8 cellular contexts compared by ENCODE assay signal in genomic region chr1:226309398-226310122, GRCh38. TPM values are rescaled to one million over a fixed set of nuclear protein-coding genes. Genes with fewer than 3 reads are reported as not detected.
DNase-seq lines count a peak whose midpoint lies in the region; ATAC-seq and TF ChIP-seq lines count a peak whose summit lies in the region.

No MANE protein-coding gene starts in this region.

- no peak for DNase-seq in activated naive CD4-positive, alpha-beta T cell treated with anti-CD3 and anti-CD28 coated beads, Interleukin-2, amount 10 ng/mL, durations not matched to agents 7 days and 5 days
- DNase-seq in activated naive CD4-positive, alpha-beta T cell treated with Interleukin-2 at 50 U/mL for 16 hours, result no peak
- DNase-seq in cardiac fibroblast (ENCODE audit: low read depth in 2 of 2) (peak in 1 of 2 donors; percentile 16), left lobe of liver (ENCODE audit: low spot score) (no peak)
- no peak for DNase-seq in stimulated activated naive B cell treated with anti-CD40 and anti-IgM and Interleukin-4, amounts not matched to agents 10 μg/mL and 1 μg/mL and 100 μg/mL, for 72 hours

- peaks cover 49% of the 10 kb centered on the region for H3K4me1 ChIP-seq in OCI-LY1 (ENCODE audit: insufficient read depth, low read length, severe bottlenecking)

- peaks cover 2% of the 10 kb centered on the region for H3K36me3 Mint-ChIP-seq in activated naive CD4-positive, alpha-beta T cell treated with anti-CD3 and anti-CD28 coated beads, Interleukin-2, amount 10 ng/mL, durations not matched to agents 7 days and 5 days
- H3K36me3 Mint-ChIP-seq in stimulated activated naive B cell treated with anti-CD40 and anti-IgM and Interleukin-4, amounts not matched to agents 10 μg/mL and 1 μg/mL and 100 μg/mL, for 72 hours, result no peaks in the 10 kb centered on the region

- peak overlapping the region; percentile 50 for H3K27ac Mint-ChIP-seq in activated naive CD4-positive, alpha-beta T cell treated with anti-CD3 and anti-CD28 coated beads, Interleukin-2, amount 10 ng/mL, durations not matched to agents 7 days and 5 days
- H3K27ac Mint-ChIP-seq in stimulated activated naive B cell treated with anti-CD40 and anti-IgM and Interleukin-4, amounts not matched to agents 10 μg/mL and 1 μg/mL and 100 μg/mL, for 72 hours, result peak overlapping the region; percentile 25

- peak overlapping the region; percentile 99 for H3K4me3 ChIP-seq in OCI-LY1 (ENCODE audit: low read depth, low read length, poor library complexity, severe bottlenecking)
- H3K4me3 ChIP-seq in cardiac fibroblast (replicated peaks in 1 of 2; ENCODE audit: low read depth in 2 of 2, low read length in 2 of 2), result peak overlapping the region; percentile 59 to 79

- no peaks in the 10 kb centered on the region; the same call in 1 of the 2 replicates for H3K36me3 ChIP-seq in OCI-LY1 (ENCODE audit: insufficient read depth, low read length)

- no peak overlapping the region for H3K27ac ChIP-seq in OCI-LY1 (ENCODE audit: low read depth, low read length, poor library complexity, severe bottlenecking)

- H3K4me2 ChIP-seq in OCI-LY1 (ENCODE audit: low read length), result peak overlapping the region; percentile 96

- CTCF ChIA-PET in activated naive CD4-positive, alpha-beta T cell treated with anti-CD3 and anti-CD28 coated beads, Interleukin-2, amount 10 ng/mL, durations not matched to agents 7 days and 5 days (lab: Charles Lee), result interaction anchor here (1.2 to 3.2 kb wide), 6 partner anchors 10 to 244 kb away, joined by 3 to 12 read pairs (median 6); no protein-coding TSS in a partner anchor

- H3K27me3 ChIP-seq in OCI-LY1 (ENCODE audit: insufficient read depth, low read length), result no peaks in the 10 kb centered on the region; the same call in 1 of the 2 replicates

- ATAC-seq in HG02852 (IDR thresholded peaks at IDR 0.05; ENCODE audit: unreplicated experiment) (peak; percentile 54), left lobe of liver (peak; percentile 47), HG02610 (IDR thresholded peaks at IDR 0.05; ENCODE audit: unreplicated experiment) (no peak)
- ATAC-seq in stimulated activated naive B cell treated with anti-CD40 and anti-IgM and Interleukin-4, amounts not matched to agents 10 μg/mL and 1 μg/mL and 100 μg/mL, for 72 hours (replicated peaks), result peak; percentile 63 to 69

- H2AFZ ChIP-seq in OCI-LY1 (ENCODE audit: low read length), result peak overlapping the region; percentile 74

- H3F3A ChIP-seq in OCI-LY1 (ENCODE audit: insufficient read depth, low read length), result no peaks in the 10 kb centered on the region

- H3K4me1 Mint-ChIP-seq in activated naive CD4-positive, alpha-beta T cell treated with anti-CD3 and anti-CD28 coated beads, Interleukin-2, amount 10 ng/mL, durations not matched to agents 7 days and 5 days, result peaks cover 34% of the 10 kb centered on the region
- H3K4me1 Mint-ChIP-seq in stimulated activated naive B cell treated with anti-CD40 and anti-IgM and Interleukin-4, amounts not matched to agents 10 μg/mL and 1 μg/mL and 100 μg/mL, for 72 hours, result peaks cover 4 to 18% of the 10 kb centered on the region in 2 donors

- H3K9me2 ChIP-seq in OCI-LY1 (ENCODE audit: low read depth, low read length), result no peaks in the 10 kb centered on the region

- H3K9me3 ChIP-seq in OCI-LY1 (ENCODE audit: low read length), result no peaks in the 10 kb centered on the region

- H3K27me3 Mint-ChIP-seq in activated naive CD4-positive, alpha-beta T cell treated with anti-CD3 and anti-CD28 coated beads, Interleukin-2, amount 10 ng/mL, durations not matched to agents 7 days and 5 days, result peaks cover 32% of the 10 kb centered on the region
- H3K27me3 Mint-ChIP-seq in stimulated activated naive B cell treated with anti-CD40 and anti-IgM and Interleukin-4, amounts not matched to agents 10 μg/mL and 1 μg/mL and 100 μg/mL, for 72 hours, result peaks cover 13 to 15% of the 10 kb centered on the region in 2 donors

- TF ChIP-seq CTCF in OCI-LY1 (IDR thresholded peaks at IDR 0.05; ENCODE audit: low read length), result no peak
- peak; percentile 29 for TF ChIP-seq CTCF in cardiac fibroblast (IDR thresholded peaks at IDR 0.05; ENCODE audit: low read depth, low read length)

- H4K20me1 ChIP-seq in OCI-LY1 (ENCODE audit: insufficient read depth, low read length), result no peaks in the 10 kb centered on the region

- H3K9me3 Mint-ChIP-seq in activated naive CD4-positive, alpha-beta T cell treated with anti-CD3 and anti-CD28 coated beads, Interleukin-2, amount 10 ng/mL, durations not matched to agents 7 days and 5 days, result no peaks in the 10 kb centered on the region
- no peaks in the 10 kb centered on the region for H3K9me3 Mint-ChIP-seq in stimulated activated naive B cell treated with anti-CD40 and anti-IgM and Interleukin-4, amounts not matched to agents 10 μg/mL and 1 μg/mL and 100 μg/mL, for 72 hours

- H3K79me2 ChIP-seq in OCI-LY1 (ENCODE audit: insufficient read depth, low read length), result peaks cover 43% of the 10 kb centered on the region

- peak overlapping the region; percentile 86 for H3K9ac ChIP-seq in OCI-LY1 (ENCODE audit: low read length)

- H3K4me3 Mint-ChIP-seq in activated naive CD4-positive, alpha-beta T cell treated with anti-CD3 and anti-CD28 coated beads, Interleukin-2, amount 10 ng/mL, durations not matched to agents 7 days and 5 days, result peak overlapping the region; percentile 69
- peak overlapping the region; percentile 80 to 92 for H3K4me3 Mint-ChIP-seq in stimulated activated naive B cell treated with anti-CD40 and anti-IgM and Interleukin-4, amounts not matched to agents 10 μg/mL and 1 μg/mL and 100 μg/mL, for 72 hours

RNA-seq across cellular contexts. Expression of gene LIN9, which starts 0.6 kb away (rescaled TPM):
- total RNA-seq in left lobe of liver, result 0.70 TPM
